ENCODE assay signal across 8 cellular contexts in genomic region chr11:59141673-59142460, GRCh38. TPM values are rescaled to one million over a fixed set of nuclear protein-coding genes. Genes with fewer than 3 reads are reported as not detected.
DNase-seq lines count a peak whose midpoint lies in the region; ATAC-seq lines count a peak whose summit lies in the region.

No MANE protein-coding gene starts in this region.

- H3K9me3 ChIP-seq in iPS-18c (ENCODE audit: control insufficient read depth, insufficient read depth, low read length) = no peaks in the 10 kb centered on the region

- no peaks in the 10 kb centered on the region for H3K27me3 Mint-ChIP-seq in activated T-helper 2 cell treated with anti-CD3 and anti-CD28 coated beads, Interferon-gamma antibody, Interleukin-2, Interleukin-4, amounts not matched to agents 10 μg/mL and 5 μg/mL and 100 μg/mL, durations not matched to agents 14 hours and 24 hours and 36 hours (ENCODE audit: low read depth)
- H3K27me3 Mint-ChIP-seq in stimulated activated naive B cell treated with anti-CD40 and anti-IgM and Interleukin-4, amounts not matched to agents 10 μg/mL and 1 μg/mL and 100 μg/mL, for 72 hours = no peaks in the 10 kb centered on the region

- peaks cover 47% of the 10 kb centered on the region for H3K4me1 Mint-ChIP-seq in activated T-helper 2 cell treated with anti-CD3 and anti-CD28 coated beads, Interferon-gamma antibody, Interleukin-2, Interleukin-4, amounts not matched to agents 10 μg/mL and 5 μg/mL and 100 μg/mL, durations not matched to agents 14 hours and 24 hours and 36 hours (ENCODE audit: low read depth)
- H3K4me1 Mint-ChIP-seq in stimulated activated naive B cell treated with anti-CD40 and anti-IgM and Interleukin-4, amounts not matched to agents 10 μg/mL and 1 μg/mL and 100 μg/mL, for 72 hours = peaks cover 33 to 56% of the 10 kb centered on the region in 2 donors

- H3K4me3 Mint-ChIP-seq in activated T-helper 2 cell treated with anti-CD3 and anti-CD28 coated beads, Interferon-gamma antibody, Interleukin-2, Interleukin-4, amounts not matched to agents 10 μg/mL and 5 μg/mL and 100 μg/mL, durations not matched to agents 14 hours and 24 hours and 36 hours (ENCODE audit: low read depth) = peak overlapping the region; percentile 94
- H3K4me3 Mint-ChIP-seq in stimulated activated naive B cell treated with anti-CD40 and anti-IgM and Interleukin-4, amounts not matched to agents 10 μg/mL and 1 μg/mL and 100 μg/mL, for 72 hours = peak overlapping the region; percentile 96 to 97

- intact Hi-C loops in activated T-helper 2 cell treated with anti-CD3 and anti-CD28 coated beads, Interferon-gamma antibody, Interleukin-2, Interleukin-4, amounts not matched to agents 10 μg/mL and 5 μg/mL and 100 μg/mL, durations not matched to agents 14 hours and 24 hours and 36 hours (cut with micrococcal nuclease) = loop anchor here (1.0 to 10.0 kb wide), 5 partner anchors 17 to 1685 kb away; partner anchors contain the start of genes FAM111B, ZDHHC5 and ZFP91

- ATAC-seq in HG02884 (IDR thresholded peaks at IDR 0.05; ENCODE audit: unreplicated experiment) (peak; percentile 0), GM19397 (IDR thresholded peaks at IDR 0.05; ENCODE audit: unreplicated experiment) (no peak)
- ATAC-seq in stimulated activated naive B cell treated with anti-CD40 and anti-IgM and Interleukin-4, amounts not matched to agents 10 μg/mL and 1 μg/mL and 100 μg/mL, for 72 hours (replicated peaks) = peak; percentile 1

- peaks cover 31% of the 10 kb centered on the region for H3K36me3 Mint-ChIP-seq in activated T-helper 2 cell treated with anti-CD3 and anti-CD28 coated beads, Interferon-gamma antibody, Interleukin-2, Interleukin-4, amounts not matched to agents 10 μg/mL and 5 μg/mL and 100 μg/mL, durations not matched to agents 14 hours and 24 hours and 36 hours (ENCODE audit: low read depth)
- peaks cover 0 to 6% of the 10 kb centered on the region in 2 donors for H3K36me3 Mint-ChIP-seq in stimulated activated naive B cell treated with anti-CD40 and anti-IgM and Interleukin-4, amounts not matched to agents 10 μg/mL and 1 μg/mL and 100 μg/mL, for 72 hours

- peak; percentile 45 for DNase-seq in DMS53 (lab: John Stamatoyannopoulos, UW)
- no peak for DNase-seq in activated T-helper 2 cell treated with anti-CD3 and anti-CD28 coated beads, Interferon-gamma antibody, Interleukin-2, Interleukin-4, amounts not matched to agents 10 μg/mL and 5 μg/mL and 100 μg/mL, durations not matched to agents 14 hours and 24 hours and 36 hours (ENCODE audit: low spot score)
- DNase-seq in stimulated activated naive B cell treated with anti-CD40 and anti-IgM and Interleukin-4, amounts not matched to agents 10 μg/mL and 1 μg/mL and 100 μg/mL, for 72 hours = no peak
- no peak for DNase-seq in NCI-H2081 treated with DMSO at 0.1 percent for 48 hours (lab: John Stamatoyannopoulos, UW)
- DNase-seq in NCI-H345 (lab: John Stamatoyannopoulos, UW) = no peak

- H3K4me3 ChIP-seq in iPS-18c (ENCODE audit: insufficient read depth, low read depth, low read length) = peak overlapping the region; percentile 71

- no peaks in the 10 kb centered on the region for H3K9me3 Mint-ChIP-seq in activated T-helper 2 cell treated with anti-CD3 and anti-CD28 coated beads, Interferon-gamma antibody, Interleukin-2, Interleukin-4, amounts not matched to agents 10 μg/mL and 5 μg/mL and 100 μg/mL, durations not matched to agents 14 hours and 24 hours and 36 hours
- no peaks in the 10 kb centered on the region for H3K9me3 Mint-ChIP-seq in stimulated activated naive B cell treated with anti-CD40 and anti-IgM and Interleukin-4, amounts not matched to agents 10 μg/mL and 1 μg/mL and 100 μg/mL, for 72 hours

- peak overlapping the region; percentile 95 for H3K27ac Mint-ChIP-seq in activated T-helper 2 cell treated with anti-CD3 and anti-CD28 coated beads, Interferon-gamma antibody, Interleukin-2, Interleukin-4, amounts not matched to agents 10 μg/mL and 5 μg/mL and 100 μg/mL, durations not matched to agents 14 hours and 24 hours and 36 hours
- H3K27ac Mint-ChIP-seq in stimulated activated naive B cell treated with anti-CD40 and anti-IgM and Interleukin-4, amounts not matched to agents 10 μg/mL and 1 μg/mL and 100 μg/mL, for 72 hours = peak overlapping the region; percentile 99

RNA-seq across cellular contexts. Expression of gene FAM111A, which starts 0.8 kb away (rescaled TPM):
- 66.2 and 69.1 TPM in 2 replicates for total RNA-seq in activated T-helper 2 cell treated with anti-CD3 and anti-CD28 coated beads, Interferon-gamma antibody, Interleukin-2, Interleukin-4, amounts not matched to agents 10 μg/mL and 5 μg/mL and 100 μg/mL, durations not matched to agents 14 hours and 24 hours and 36 hours

RNA-seq across cellular contexts. Expression of gene DTX4, which starts 30.1 kb away (rescaled TPM):
- total RNA-seq in activated T-helper 2 cell treated with anti-CD3 and anti-CD28 coated beads, Interferon-gamma antibody, Interleukin-2, Interleukin-4, amounts not matched to agents 10 μg/mL and 5 μg/mL and 100 μg/mL, durations not matched to agents 14 hours and 24 hours and 36 hours = 0.09 and 0.68 TPM in 2 replicates

RNA-seq across cellular contexts. Expression of gene FAM111B, which starts 34.8 kb away (rescaled TPM):
- total RNA-seq in activated T-helper 2 cell treated with anti-CD3 and anti-CD28 coated beads, Interferon-gamma antibody, Interleukin-2, Interleukin-4, amounts not matched to agents 10 μg/mL and 5 μg/mL and 100 μg/mL, durations not matched to agents 14 hours and 24 hours and 36 hours = 57.6 and 59.4 TPM in 2 replicates

RNA-seq across cellular contexts. Expression of gene GLYATL1B, which starts 55.8 kb away (rescaled TPM):
- total RNA-seq in activated T-helper 2 cell treated with anti-CD3 and anti-CD28 coated beads, Interferon-gamma antibody, Interleukin-2, Interleukin-4, amounts not matched to agents 10 μg/mL and 5 μg/mL and 100 μg/mL, durations not matched to agents 14 hours and 24 hours and 36 hours = not detected in 2 replicates
